Comparison of ENCODE assay signal across 24 cellular contexts in the genomic region with DNA sequence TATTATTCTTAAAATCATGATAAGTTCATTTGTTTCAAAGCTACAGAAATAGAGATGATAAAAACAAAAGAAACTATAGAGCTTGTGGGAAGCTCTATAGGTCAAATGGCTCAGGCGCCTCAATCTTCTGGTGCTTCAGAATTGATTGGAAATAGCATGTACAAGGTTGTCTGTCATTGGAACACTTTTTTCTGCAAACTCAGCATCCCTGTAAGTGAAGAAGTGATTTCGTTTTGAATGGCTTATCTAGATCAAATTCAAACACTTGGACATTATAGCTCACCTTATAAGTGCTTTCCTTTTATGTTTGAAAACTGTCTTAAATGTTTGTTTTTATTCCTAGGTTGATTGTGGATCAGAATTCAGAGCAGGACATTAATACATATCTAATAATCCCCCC.
DNase-seq lines count a peak whose midpoint lies in the region; ATAC-seq, FAIRE-seq and TF ChIP-seq lines count a peak whose summit lies in the region.
"Had no signal": no experiment of that assay in that cellular context is flagged by ENCODE, and none has a peak within 500 bp of the region (broad histone marks: within the 10 kb centered on the region; RNA-seq: fewer than 3 reads in every experiment).

No MANE protein-coding gene starts in this region.

- WGBS in A549 (ENCODE audit: missing lambda C conversion rate) = 62% methylated on average over 2 of the region's 2 CpGs
- no CpG with 5 or more reads among the region's 2 CpGs for WGBS in IMR-90 (ENCODE audit: extremely low coverage in 2 of 2, insufficient read length in 1 of 2), 2 experiments
- WGBS in K562 (ENCODE audit: insufficient coverage, low coverage, missing lambda C conversion rate) = 32% methylated on average over 2 of the region's 2 CpGs
- WGBS in stomach, 5 donors = 59 to 78% (median 62%) methylated on average over 2 of the region's 2 CpGs

- no peak overlapping the region for H2BK15ac ChIP-seq in IMR-90 (ENCODE audit: low read depth, low read length)

- no peak overlapping the region for H4K8ac ChIP-seq in IMR-90 (ENCODE audit: low read depth in 2 of 2, low read length in 2 of 2)

- no peak overlapping the region for H2BK5ac ChIP-seq in IMR-90 (ENCODE audit: low read depth, low read length, poor library complexity, severe bottlenecking)

- H2AK5ac ChIP-seq in IMR-90 (ENCODE audit: low read depth, low read length) = no peak overlapping the region

- no peak overlapping the region for H4K91ac ChIP-seq in IMR-90 (ENCODE audit: insufficient read depth, low read depth, low read length)

- no peaks in the 10 kb centered on the region; the same call in 1 of the 2 replicates for H3K9me1 ChIP-seq in IMR-90 (ENCODE audit: insufficient read depth, low read length)
- H3K9me1 ChIP-seq in K562 (ENCODE audit: control insufficient read depth, insufficient read depth, low read length) = no peaks in the 10 kb centered on the region

- peaks cover 47% of the 10 kb centered on the region for H3K27me3 ChIP-seq in IMR-90 (ENCODE audit: control insufficient read depth, insufficient read depth, low read length)
- no peaks in the 10 kb centered on the region for H3K27me3 ChIP-seq in K562 (ENCODE audit: control insufficient read depth in 2 of 2, insufficient read depth in 2 of 2, low read length in 2 of 2)
- H3K27me3 ChIP-seq in stomach = peaks cover 0 to 58% (median 11%) of the 10 kb centered on the region in 3 donors

- dilution Hi-C loops in IMR-90 (cut with HindIII; ENCODE audit: low sequenced_read_pairs, unreplicated experiment) = no loop called here

- H3K14ac ChIP-seq in IMR-90 (replicated peaks; ENCODE audit: low read depth, low read length) = no peak overlapping the region

- no peak overlapping the region for H3K18ac ChIP-seq in IMR-90 (ENCODE audit: low read depth, low read length)

- no peaks in the 10 kb centered on the region for H3K79me1 ChIP-seq in IMR-90 (ENCODE audit: low read depth in 1 of 2, low read length in 2 of 2)

- H3K4me3 ChIP-seq in A549 (no peak overlapping the region), IMR-90 (ENCODE audit: insufficient read depth, low read depth, low read length) (no peak overlapping the region), K562 (no peak overlapping the region), stomach (no peak overlapping the region)
- H3K4me3 ChIP-seq: BLaER1 had no signal

- H3K4me2 ChIP-seq in A549 = no peak overlapping the region
- no peak overlapping the region for H3K4me2 ChIP-seq in IMR-90 (ENCODE audit: low read depth, low read length)
- H3K4me2 ChIP-seq in K562 (ENCODE audit: insufficient read depth, low read length) = no peak overlapping the region
- H3K4me2 ChIP-seq: BLaER1 had no signal

- TF ChIP-seq RAD21 in A549 (conservative IDR thresholded peaks at IDR 0.05 in 1 of 2, IDR thresholded peaks at IDR 0.05 in 1 of 2) = no peak
- TF ChIP-seq RAD21 in IMR-90 (IDR thresholded peaks at IDR 0.05; ENCODE audit: low read length) = no peak
- TF ChIP-seq RAD21 in K562 (CRISPR knock-in tag; conservative IDR thresholded peaks at IDR 0.05 in 1 of 2, IDR thresholded peaks at IDR 0.05 in 1 of 2) = no peak

- no peak overlapping the region for H4K5ac ChIP-seq in IMR-90 (ENCODE audit: low read depth, low read length)

- H3K79me2 ChIP-seq in K562 (ENCODE audit: control insufficient read depth, insufficient read depth, low read length) = no peaks in the 10 kb centered on the region

- TF ChIP-seq CTCF in A549 (IDR thresholded peaks at IDR 0.05) = no peak
- no peak for TF ChIP-seq CTCF in IMR-90 (conservative IDR thresholded peaks at IDR 0.05; ENCODE audit: low read depth, low read length)
- TF ChIP-seq CTCF in K562 (IDR thresholded peaks at IDR 0.05 in 2 of 3, conservative IDR thresholded peaks at IDR 0.05 in 1 of 3; ENCODE audit: insufficient read depth in 2 of 3, low read depth in 1 of 3, low read length in 3 of 3) = no peak
- TF ChIP-seq CTCF in stomach (IDR thresholded peaks at IDR 0.05) = no peak

- H3K27ac ChIP-seq in A549 (no peak overlapping the region), IMR-90 (ENCODE audit: insufficient read depth, low read length) (no peak overlapping the region), K562 (ENCODE audit: extremely low read depth, low read depth, low read length) (no peak overlapping the region), stomach (no peak overlapping the region)
- H3K27ac ChIP-seq: 22Rv1, BLaER1 had no signal

- peaks cover 7% of the 10 kb centered on the region; the same call in 1 of the 3 replicates for H3K4me1 ChIP-seq in A549
- no peaks in the 10 kb centered on the region for H3K4me1 ChIP-seq in IMR-90 (ENCODE audit: control insufficient read depth, insufficient read depth, low read length)
- no peaks in the 10 kb centered on the region for H3K4me1 ChIP-seq in K562 (replicated peaks in 1 of 2; ENCODE audit: control insufficient read depth in 2 of 2, insufficient read depth in 2 of 2, low read length in 2 of 2)
- no peaks in the 10 kb centered on the region for H3K4me1 ChIP-seq in stomach
- H3K4me1 ChIP-seq: BE2C, BLaER1 had no signal

- no peak for ATAC-seq in activated T-cell treated with anti-CD3 and anti-CD28 coated beads, Interleukin-2, amount 50 U/mL, for 72 hours (replicated peaks in 1 of 2)
- ATAC-seq in A549 (no peak), IMR-90 (ENCODE audit: low read depth) (no peak), K562 (no peak), HG03378 (IDR thresholded peaks at IDR 0.05; ENCODE audit: unreplicated experiment) (no peak), GM18502 (IDR thresholded peaks at IDR 0.05; ENCODE audit: poor library complexity, unreplicated experiment) (no peak)

- TF ChIP-seq POLR2A in A549 (IDR thresholded peaks at IDR 0.05; ENCODE audit: low read length) (no peak), IMR-90 (IDR thresholded peaks at IDR 0.05; ENCODE audit: low read depth, low read length) (no peak), K562 (conservative IDR thresholded peaks at IDR 0.05) (no peak), stomach (IDR thresholded peaks at IDR 0.05) (no peak)

- H3K4me1 Mint-ChIP-seq in activated T-cell treated with anti-CD3 and anti-CD28 coated beads, Interleukin-2, amount 50 U/mL, for 72 hours (ENCODE audit: low read depth) = no peaks in the 10 kb centered on the region
- H3K4me1 Mint-ChIP-seq: CD14-positive monocyte had no signal

- intact Hi-C loops in IMR-90 (cut with micrococcal nuclease) (no loop called here), K562 (cut with micrococcal nuclease) (no loop called here), stomach (cut with DNase I; ENCODE audit: low total_unique reads) (no loop called here)

- H3K23ac ChIP-seq in IMR-90 (ENCODE audit: low read depth, low read length) = no peak overlapping the region

- no peak overlapping the region for H2AK9ac ChIP-seq in IMR-90 (replicated peaks; ENCODE audit: low read depth, low read length, poor library complexity)

- H3K56ac ChIP-seq in IMR-90 (ENCODE audit: extremely low read depth, insufficient read depth, low read length) = no peak overlapping the region

- peaks cover 0 to 2% of the 10 kb centered on the region in 2 donors for H3K36me3 Mint-ChIP-seq in activated T-cell treated with anti-CD3 and anti-CD28 coated beads, Interleukin-2, amount 50 U/mL, for 72 hours (ENCODE audit: insufficient read depth in 2 of 2)
- H3K36me3 Mint-ChIP-seq: CD14-positive monocyte had no signal

- H3K36me3 ChIP-seq in IMR-90 (ENCODE audit: control insufficient read depth, insufficient read depth, low read length) = no peaks in the 10 kb centered on the region
- H3K36me3 ChIP-seq in K562 (ENCODE audit: control insufficient read depth, insufficient read depth, low read length) = no peaks in the 10 kb centered on the region
- no peaks in the 10 kb centered on the region for H3K36me3 ChIP-seq in stomach
- H3K36me3 ChIP-seq: BE2C, BLaER1 had no signal

- TF ChIP-seq EP300 in A549 (IDR thresholded peaks at IDR 0.05) = no peak
- no peak for TF ChIP-seq EP300 in K562 (IDR thresholded peaks at IDR 0.05; ENCODE audit: low read length)
- no peak for TF ChIP-seq EP300 in stomach (IDR thresholded peaks at IDR 0.05)

- H3K9ac ChIP-seq in IMR-90 (ENCODE audit: low read depth, low read length) (no peak overlapping the region), K562 (ENCODE audit: insufficient read depth in 1 of 2, low read depth in 2 of 2, low read length in 2 of 2) (no peak overlapping the region)
- H3K9ac ChIP-seq: BLaER1 had no signal

- no peak for DNase-seq in activated T-cell treated with anti-CD3 and anti-CD28 coated beads, Interleukin-2, amount 50 U/mL, for 72 hours
- DNase-seq in activated T-cell treated with anti-CD3 and anti-CD28 coated beads, Interleukin-2, amount 50 U/mL, for 1 hour = no peak
- DNase-seq in A549 (ENCODE audit: low read depth in 1 of 2, low spot score in 1 of 2) = no peak
- DNase-seq in IMR-90 = no peak
- DNase-seq in K562 (ENCODE audit: extremely low read depth in 1 of 4, low spot score in 3 of 4) = no peak
- DNase-seq in stomach = no peak
- DNase-seq: ACHN; BE2C; C1 segment of cervical spinal cord; CD4-positive, alpha-beta memory T cell; CD4-positive, CD25-positive, alpha-beta regulatory T cell; CD8-positive, alpha-beta memory T cell; COR-L47; DMS 273 treated with DMSO at 0.1 percent for 48 hours; DMS153; DMS79 treated with DMSO at 0.1 percent for 48 hours; GF-D8 had no signal

- H3K4ac ChIP-seq in IMR-90 (ENCODE audit: low read depth, low read length) = no peak overlapping the region

- H3K27me3 Mint-ChIP-seq in activated T-cell treated with anti-CD3 and anti-CD28 coated beads, Interleukin-2, amount 50 U/mL, for 72 hours (ENCODE audit: low read depth) = no peaks in the 10 kb centered on the region
- H3K27me3 Mint-ChIP-seq: CD4-positive, alpha-beta memory T cell; CD4-positive, CD25-positive, alpha-beta regulatory T cell had no signal

- H3K9me3 Mint-ChIP-seq in activated T-cell treated with anti-CD3 and anti-CD28 coated beads, Interleukin-2, amount 50 U/mL, for 72 hours = no peaks in the 10 kb centered on the region
- H3K9me3 Mint-ChIP-seq: CD4-positive, alpha-beta memory T cell; CD4-positive, CD25-positive, alpha-beta regulatory T cell; CD8-positive, alpha-beta memory T cell had no signal

- FAIRE-seq in A549 (lab: Jason Lieb, UNC) = peak; percentile 46
- no peak for FAIRE-seq in K562 (lab: Jason Lieb, UNC)
- FAIRE-seq: GM12891, GM18507 had no signal

- H3K4me3 Mint-ChIP-seq in activated T-cell treated with anti-CD3 and anti-CD28 coated beads, Interleukin-2, amount 50 U/mL, for 72 hours = no peak overlapping the region
- H3K4me3 Mint-ChIP-seq: CD4-positive, alpha-beta memory T cell; CD8-positive, alpha-beta memory T cell had no signal

- no peak overlapping the region for H2BK120ac ChIP-seq in IMR-90 (ENCODE audit: low read depth, low read length)

- CTCF ChIA-PET in A549 (lab: Yijun Ruan, JAX) = interaction anchor here (0.6 to 3.9 kb wide), 9 partner anchors 10 to 267 kb away, joined by 3 to 24 read pairs (median 4); no protein-coding TSS in a partner anchor
- CTCF ChIA-PET in IMR-90 (lab: Yijun Ruan, JAX) = interaction anchor here (1.2 to 2.0 kb wide), 2 partner anchors 10 to 20 kb away, joined by 3 to 5 read pairs; no protein-coding TSS in a partner anchor
- CTCF ChIA-PET in K562 (lab: Yijun Ruan, JAX; ENCODE audit: low intra/inter-chr PET ratio) = interaction anchor here (0.5 to 0.6 kb wide), 2 partner anchors 68 to 317 kb away, joined by 3 read pairs; no protein-coding TSS in a partner anchor

- BruUV-seq in IMR-90 (replicated peaks; lab: Mats Ljungman, UMichigan) (no TSS peak), K562 (replicated peaks; lab: Mats Ljungman, UMichigan) (no TSS peak)

- POLR2A ChIA-PET in A549 (lab: Yijun Ruan, JAX) (no interaction called here), IMR-90 (lab: Charles Lee; ENCODE audit: unreplicated experiment) (no interaction called here), K562 (lab: Yijun Ruan, JAX) (interaction anchor here (0.7 kb wide), 1 partner anchor 292 kb away, joined by 3 read pairs; no protein-coding TSS in a partner anchor)

- H3K9me3 ChIP-seq in A549 = no peaks in the 10 kb centered on the region
- no peaks in the 10 kb centered on the region for H3K9me3 ChIP-seq in IMR-90 (ENCODE audit: control insufficient read depth, insufficient read depth, low read length)
- H3K9me3 ChIP-seq in K562 (replicated peaks; ENCODE audit: control insufficient read depth, insufficient read depth, low read depth, low read length) = no peaks in the 10 kb centered on the region
- no peaks in the 10 kb centered on the region for H3K9me3 ChIP-seq in stomach
- H3K9me3 ChIP-seq: BE2C, BLaER1 had no signal

- H4K20me1 ChIP-seq in IMR-90 (ENCODE audit: insufficient read depth, low read length) = no peaks in the 10 kb centered on the region
- H4K20me1 ChIP-seq in K562 (replicated peaks; ENCODE audit: control insufficient read depth, insufficient read depth, low read length) = no peaks in the 10 kb centered on the region

- no peak overlapping the region for H2BK20ac ChIP-seq in IMR-90 (ENCODE audit: low read depth, low read length)

- in situ Hi-C loops in IMR-90 (cut with MboI; ENCODE audit: low sequenced_read_pairs) = no loop called here
- in situ Hi-C loops in K562 (cut with MboI) = no loop called here

- H2AFZ ChIP-seq in IMR-90 (replicated peaks; ENCODE audit: low read length, poor library complexity) (no peak overlapping the region), K562 (ENCODE audit: low read depth, low read length) (no peak overlapping the region)

- peak overlapping the region; percentile 59 for H3K27ac Mint-ChIP-seq in activated T-cell treated with anti-CD3 and anti-CD28 coated beads, Interleukin-2, amount 50 U/mL, for 72 hours
- H3K27ac Mint-ChIP-seq: CD14-positive monocyte; CD4-positive, CD25-positive, alpha-beta regulatory T cell; CD8-positive, alpha-beta memory T cell had no signal
